1 cellular context compared by ENCODE assay signal in genomic region chr6:113653222-113653621, GRCh38.
A peak's percentile ranks its signal among the peaks of the same experiment; 100 is the strongest.
TF ChIP-seq lines count a peak whose summit lies in the region.

No MANE protein-coding gene starts in this region.

TF ChIP-seq in GM12878, 131 proteins besides CTCF, POLR2A, EP300 and RAD21 (continued from another document):
- TF ChIP-seq, protein P1, sequence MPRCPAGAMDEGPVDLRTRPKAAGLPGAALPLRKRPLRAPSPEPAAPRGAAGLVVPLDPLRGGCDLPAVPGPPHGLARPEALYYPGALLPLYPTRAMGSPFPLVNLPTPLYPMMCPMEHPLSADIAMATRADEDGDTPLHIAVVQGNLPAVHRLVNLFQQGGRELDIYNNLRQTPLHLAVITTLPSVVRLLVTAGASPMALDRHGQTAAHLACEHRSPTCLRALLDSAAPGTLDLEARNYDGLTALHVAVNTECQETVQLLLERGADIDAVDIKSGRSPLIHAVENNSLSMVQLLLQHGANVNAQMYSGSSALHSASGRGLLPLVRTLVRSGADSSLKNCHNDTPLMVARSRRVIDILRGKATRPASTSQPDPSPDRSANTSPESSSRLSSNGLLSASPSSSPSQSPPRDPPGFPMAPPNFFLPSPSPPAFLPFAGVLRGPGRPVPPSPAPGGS (IDR thresholded peaks at IDR 0.05; ENCODE audit: borderline replicate concordance, insufficient read depth, low read depth, low read length, poor library complexity, severe bottlenecking): peak; percentile 82
- TF ChIP-seq ETV6 (conservative IDR thresholded peaks at IDR 0.05 in 1 of 2, IDR thresholded peaks at IDR 0.05 in 1 of 2; ENCODE audit: borderline replicate concordance in 1 of 2, low read depth in 1 of 2) (peak in 1 of 2 experiments; percentile 39; a peak in 1 of 4 replicates), JUNB (IDR thresholded peaks at IDR 0.05) (peak; percentile 58), ATF2 (IDR thresholded peaks at IDR 0.05; ENCODE audit: low read length) (peak; percentile 87), EED (IDR thresholded peaks at IDR 0.05; ENCODE audit: low read depth) (peak; percentile 67), CBX5 (IDR thresholded peaks at IDR 0.05; ENCODE audit: low read depth) (peak; percentile 52; the same call in 1 of the 2 replicates), FOXM1 (IDR thresholded peaks at IDR 0.05; ENCODE audit: low read depth, low read length) (peak; percentile 43; the same call in 1 of the 2 replicates), YY1 (IDR thresholded peaks at IDR 0.05; ENCODE audit: low read depth, low read length) (peak; percentile 57), MEF2B (IDR thresholded peaks at IDR 0.05; ENCODE audit: partially characterized antibody, poor library complexity, severe bottlenecking) (peak; percentile 24), IKZF2 (IDR thresholded peaks at IDR 0.05) (peak; percentile 58 to 70; a peak in 3 of 4 replicates), RUNX3 (IDR thresholded peaks at IDR 0.05; ENCODE audit: low read length) (peak; percentile 25; the same call in 1 of the 2 replicates), ATF7 (IDR thresholded peaks at IDR 0.05; ENCODE audit: low read depth) (0 out of 2 replicates have a peak, but pooled peaks have one; percentile 9), NFIC (IDR thresholded peaks at IDR 0.05; ENCODE audit: low read depth, low read length) (peak; percentile 39; the same call in 1 of the 2 replicates), NBN (IDR thresholded peaks at IDR 0.05) (0 out of 2 replicates have a peak, but pooled peaks have one; percentile 27), MEF2A (IDR thresholded peaks at IDR 0.05; ENCODE audit: insufficient read depth, low read depth, low read length) (0 out of 2 replicates have a peak, but pooled peaks have one; percentile 24), IKZF1 (conservative IDR thresholded peaks at IDR 0.05) (0 out of 2 replicates have a peak, but pooled peaks have one; percentile 25)
- TF ChIP-seq, protein P2, sequence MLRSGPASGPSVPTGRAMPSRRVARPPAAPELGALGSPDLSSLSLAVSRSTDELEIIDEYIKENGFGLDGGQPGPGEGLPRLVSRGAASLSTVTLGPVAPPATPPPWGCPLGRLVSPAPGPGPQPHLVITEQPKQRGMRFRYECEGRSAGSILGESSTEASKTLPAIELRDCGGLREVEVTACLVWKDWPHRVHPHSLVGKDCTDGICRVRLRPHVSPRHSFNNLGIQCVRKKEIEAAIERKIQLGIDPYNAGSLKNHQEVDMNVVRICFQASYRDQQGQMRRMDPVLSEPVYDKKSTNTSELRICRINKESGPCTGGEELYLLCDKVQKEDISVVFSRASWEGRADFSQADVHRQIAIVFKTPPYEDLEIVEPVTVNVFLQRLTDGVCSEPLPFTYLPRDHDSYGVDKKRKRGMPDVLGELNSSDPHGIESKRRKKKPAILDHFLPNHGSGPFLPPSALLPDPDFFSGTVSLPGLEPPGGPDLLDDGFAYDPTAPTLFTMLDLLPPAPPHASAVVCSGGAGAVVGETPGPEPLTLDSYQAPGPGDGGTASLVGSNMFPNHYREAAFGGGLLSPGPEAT (IDR thresholded peaks at IDR 0.05; ENCODE audit: low read depth): peak; percentile 40; the same call in 1 of the 2 replicates
- TF ChIP-seq, protein P3, sequence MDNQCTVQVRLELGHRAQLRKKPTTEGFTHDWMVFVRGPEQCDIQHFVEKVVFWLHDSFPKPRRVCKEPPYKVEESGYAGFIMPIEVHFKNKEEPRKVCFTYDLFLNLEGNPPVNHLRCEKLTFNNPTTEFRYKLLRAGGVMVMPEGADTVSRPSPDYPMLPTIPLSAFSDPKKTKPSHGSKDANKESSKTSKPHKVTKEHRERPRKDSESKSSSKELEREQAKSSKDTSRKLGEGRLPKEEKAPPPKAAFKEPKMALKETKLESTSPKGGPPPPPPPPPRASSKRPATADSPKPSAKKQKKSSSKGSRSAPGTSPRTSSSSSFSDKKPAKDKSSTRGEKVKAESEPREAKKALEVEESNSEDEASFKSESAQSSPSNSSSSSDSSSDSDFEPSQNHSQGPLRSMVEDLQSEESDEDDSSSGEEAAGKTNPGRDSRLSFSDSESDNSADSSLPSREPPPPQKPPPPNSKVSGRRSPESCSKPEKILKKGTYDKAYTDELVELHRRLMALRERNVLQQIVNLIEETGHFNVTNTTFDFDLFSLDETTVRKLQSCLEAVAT (IDR thresholded peaks at IDR 0.05): peak; percentile 45; the same call in 1 of the 2 replicates
